1 cellular context compared by ENCODE assay signal in genomic region chr1:207128336-207128921, GRCh38.
TF ChIP-seq lines count a peak whose summit lies in the region.

No MANE protein-coding gene starts in this region.

TF ChIP-seq in HepG2, 621 proteins besides CTCF, POLR2A, EP300 and RAD21 (continued from another document):
- peak; percentile 41 for TF ChIP-seq PAXIP1 (CRISPR knock-in tag; conservative IDR thresholded peaks at IDR 0.05)
- TF ChIP-seq ATF7 (IDR thresholded peaks at IDR 0.05), result 0 out of 2 replicates have a peak, but pooled peaks have one; percentile 14
- TF ChIP-seq ATF7 (CRISPR knock-in tag; IDR thresholded peaks at IDR 0.05), result no peak
- TF ChIP-seq GATAD2A (CRISPR knock-in tag; IDR thresholded peaks at IDR 0.05), result peak; percentile 44
- TF ChIP-seq HOXA9 (CRISPR knock-in tag; IDR thresholded peaks at IDR 0.05; ENCODE audit: borderline replicate concordance), result no peak
- peak; percentile 28; the same call in 1 of the 2 replicates for TF ChIP-seq CREM (IDR thresholded peaks at IDR 0.05)
- no peak for TF ChIP-seq CREM (CRISPR knock-in tag; IDR thresholded peaks at IDR 0.05)
- no peak for TF ChIP-seq ZNF12 (CRISPR knock-in tag; IDR thresholded peaks at IDR 0.05)
- no peak for TF ChIP-seq GABPB1 (CRISPR knock-in tag; IDR thresholded peaks at IDR 0.05)
- peak; percentile 71; the same call in 1 of the 2 replicates for TF ChIP-seq TRIM24 (CRISPR knock-in tag; IDR thresholded peaks at IDR 0.05)
- no peak for TF ChIP-seq ZNF772 (CRISPR knock-in tag; IDR thresholded peaks at IDR 0.05)
- peak; percentile 69 for TF ChIP-seq FOXA3 (CRISPR knock-in tag; IDR thresholded peaks at IDR 0.05)
- TF ChIP-seq HNRNPH1 (optimal IDR thresholded peaks at IDR 0.05; ENCODE audit: low read depth, low read length), result no peak
- TF ChIP-seq FOXP4 (CRISPR knock-in tag; IDR thresholded peaks at IDR 0.05), result 0 out of 2 replicates have a peak, but pooled peaks have one; percentile 14
- peak; percentile 42; the same call in 1 of the 2 replicates for TF ChIP-seq ELF3 (CRISPR knock-in tag; IDR thresholded peaks at IDR 0.05)
- TF ChIP-seq RARA (CRISPR knock-in tag; IDR thresholded peaks at IDR 0.05), result peak; percentile 53
